ENCODE assay signal across 1 cellular context in genomic region chr13:30766957-30767603, GRCh38.
TF ChIP-seq lines count a peak whose summit lies in the region.

No MANE protein-coding gene starts in this region.

TF ChIP-seq in GM12878, 131 proteins besides CTCF, POLR2A, EP300 and RAD21 (continued from another document):
- peak; percentile 60; the same call in 1 of the 2 replicates for TF ChIP-seq TCF12 (IDR thresholded peaks at IDR 0.05; ENCODE audit: low read depth, low read length)
- peak; percentile 82 for TF ChIP-seq CREM (IDR thresholded peaks at IDR 0.05; ENCODE audit: low read depth)
- TF ChIP-seq BMI1 (IDR thresholded peaks at IDR 0.05; ENCODE audit: borderline replicate concordance): no peak
- peak; percentile 65; the same call in 1 of the 2 replicates for TF ChIP-seq BCL11A (IDR thresholded peaks at IDR 0.05; ENCODE audit: low read depth, low read length)
- peak; percentile 80 for TF ChIP-seq ATF7 (IDR thresholded peaks at IDR 0.05; ENCODE audit: low read depth)
- TF ChIP-seq REST (IDR thresholded peaks at IDR 0.05; ENCODE audit: low read depth, low read length): no peak
- 0 out of 2 replicates have a peak, but pooled peaks have one; percentile 55 for TF ChIP-seq NR2F1 (conservative IDR thresholded peaks at IDR 0.05)
- TF ChIP-seq RELB (IDR thresholded peaks at IDR 0.05; ENCODE audit: low read depth): peak; percentile 75; the same call in 1 of the 2 replicates
- peak; percentile 91 for TF ChIP-seq MEF2B (IDR thresholded peaks at IDR 0.05; ENCODE audit: partially characterized antibody, poor library complexity, severe bottlenecking)
- 0 out of 2 replicates have a peak, but pooled peaks have one; percentile 36 for TF ChIP-seq DPF2 (IDR thresholded peaks at IDR 0.05)
- no peak for TF ChIP-seq ZSCAN29 (IDR thresholded peaks at IDR 0.05)
- peak; percentile 79; the same call in 1 of the 2 replicates for TF ChIP-seq NBN (IDR thresholded peaks at IDR 0.05)
- no peak for TF ChIP-seq BACH1 (IDR thresholded peaks at IDR 0.05; ENCODE audit: borderline replicate concordance)
- TF ChIP-seq ATF2 (IDR thresholded peaks at IDR 0.05; ENCODE audit: low read length): peak; percentile 57
- TF ChIP-seq MEF2A (IDR thresholded peaks at IDR 0.05; ENCODE audit: insufficient read depth, low read depth, low read length): peak; percentile 87
- TF ChIP-seq RUNX3 (IDR thresholded peaks at IDR 0.05; ENCODE audit: low read length): peak; percentile 81
- peak; percentile 60 for TF ChIP-seq RAD51 (IDR thresholded peaks at IDR 0.05)
- TF ChIP-seq NKRF (conservative IDR thresholded peaks at IDR 0.05): no peak
- 0 out of 3 replicates have a peak, but pooled peaks have one; percentile 50 for TF ChIP-seq POU2F2 (IDR thresholded peaks at IDR 0.05; ENCODE audit: borderline replicate concordance, low read depth, low read length)
- peak; percentile 52 for TF ChIP-seq MLLT1 (IDR thresholded peaks at IDR 0.05)
- peak; percentile 34; the same call in 1 of the 2 replicates for TF ChIP-seq NFIC (IDR thresholded peaks at IDR 0.05; ENCODE audit: low read depth, low read length)
- peak; percentile 74 for TF ChIP-seq IKZF1 (conservative IDR thresholded peaks at IDR 0.05)
- TF ChIP-seq STAT3 (IDR thresholded peaks at IDR 0.05; ENCODE audit: low read depth, low read length): no peak
- peak; percentile 76 to 81; a peak in 2 of 4 replicates for TF ChIP-seq IKZF2 (IDR thresholded peaks at IDR 0.05)
- TF ChIP-seq PAX5 (IDR thresholded peaks at IDR 0.05; ENCODE audit: borderline replicate concordance, low read depth, low read length): peak; percentile 80
- TF ChIP-seq JUNB (IDR thresholded peaks at IDR 0.05): peak; percentile 37; the same call in 1 of the 2 replicates
- TF ChIP-seq MTA2 (IDR thresholded peaks at IDR 0.05; ENCODE audit: low read depth): peak; percentile 80; the same call in 1 of the 2 replicates
- TF ChIP-seq BHLHE40 (IDR thresholded peaks at IDR 0.05; ENCODE audit: borderline replicate concordance in 1 of 2, low read depth in 2 of 2, low read length in 1 of 2): peak; percentile 67 to 73; a peak in 3 of 4 replicates
- no peak for TF ChIP-seq ZBTB4 (CRISPR knock-in tag; IDR thresholded peaks at IDR 0.05)
- TF ChIP-seq CBFB (IDR thresholded peaks at IDR 0.05; ENCODE audit: low read depth): 0 out of 2 replicates have a peak, but pooled peaks have one; percentile 30
- TF ChIP-seq IRF4 (IDR thresholded peaks at IDR 0.05; ENCODE audit: low read depth, low read length): peak; percentile 50; the same call in 1 of the 2 replicates
- peak; percentile 56; the same call in 1 of the 2 replicates for TF ChIP-seq TCF3 (IDR thresholded peaks at IDR 0.05; ENCODE audit: borderline replicate concordance, insufficient read depth, low read depth, low read length)
- TF ChIP-seq EED (IDR thresholded peaks at IDR 0.05; ENCODE audit: low read depth): peak; percentile 78
- peak; percentile 86 for TF ChIP-seq CREB1 (IDR thresholded peaks at IDR 0.05; ENCODE audit: low read depth)
- peak; percentile 59; the same call in 1 of the 2 replicates for TF ChIP-seq CHD2 (IDR thresholded peaks at IDR 0.05; ENCODE audit: borderline replicate concordance, low read depth, low read length)
